Comparison of ENCODE assay signal across 11 cellular contexts in genomic region chr4:52059372-52059771, GRCh38. TPM values are rescaled to one million over a fixed set of nuclear protein-coding genes. Genes with fewer than 3 reads are reported as not detected.
DNase-seq lines count a peak whose midpoint lies in the region; ATAC-seq and TF ChIP-seq lines count a peak whose summit lies in the region.
"Had no signal": no experiment of that assay in that cellular context is flagged by ENCODE, and none has a peak within 500 bp of the region (broad histone marks: within the 10 kb centered on the region; RNA-seq: fewer than 3 reads in every experiment).

No MANE protein-coding gene starts in this region.

- DNase-seq in HT-29 (ENCODE audit: low spot score) (peak; percentile 85), adrenal gland (peak in 5 of 7 donors; percentile 25 to 44 (median 29)), sciatic nerve (ENCODE audit: low spot score) (no peak), HFFc6 (no peak), EL (no peak)
- DNase-seq in activated CD4-positive, alpha-beta T cell treated with anti-CD3 and anti-CD28 coated beads, Interleukin-2, amount 50 U/mL, for 48 hours: no peak
- DNase-seq: activated T-cell treated with anti-CD3 and anti-CD28 coated beads, Interleukin-2, amount 50 U/mL, for 72 hours; occipital lobe had no signal

- no peak for TF ChIP-seq EP300 in gastroesophageal sphincter (IDR thresholded peaks at IDR 0.05)

- no peaks in the 10 kb centered on the region for H3K9me3 Mint-ChIP-seq in HFFc6
- H3K9me3 Mint-ChIP-seq: activated T-cell treated with anti-CD3 and anti-CD28 coated beads, Interleukin-2, amount 50 U/mL, for 72 hours had no signal

- H3K27ac Mint-ChIP-seq in HFFc6: no peak overlapping the region
- H3K27ac Mint-ChIP-seq: activated T-cell treated with anti-CD3 and anti-CD28 coated beads, Interleukin-2, amount 50 U/mL, for 72 hours had no signal

- H3K4me1 Mint-ChIP-seq in HFFc6 (ENCODE audit: low read depth): peaks cover 6% of the 10 kb centered on the region

- ATAC-seq in gastroesophageal sphincter (peak; percentile 78), sciatic nerve (peak; percentile 81), HG02798 (IDR thresholded peaks at IDR 0.05; ENCODE audit: poor library complexity, unreplicated experiment) (no peak)
- ATAC-seq: activated T-cell treated with anti-CD3 and anti-CD28 coated beads, Interleukin-2, amount 50 U/mL, for 72 hours had no signal

- H3K27me3 Mint-ChIP-seq in HFFc6 (ENCODE audit: insufficient read depth): peaks cover 2% of the 10 kb centered on the region

- no peak for TF ChIP-seq POLR2A in adrenal gland (IDR thresholded peaks at IDR 0.05)
- TF ChIP-seq POLR2A in gastroesophageal sphincter (IDR thresholded peaks at IDR 0.05): no peak

- intact Hi-C loops in adrenal gland (cut with DNase I) (no loop called here), sciatic nerve (cut with DNase I) (no loop called here)

- WGBS in adrenal gland, 4 donors: 37 to 50% (median 40%) methylated on average over 3 of the region's 3 CpGs
- WGBS in gastroesophageal sphincter (ENCODE audit: low coverage in 1 of 2), 2 donors: 70 to 83% methylated on average over 1 to 3 of the region's 3 CpGs

- H3K36me3 ChIP-seq in adrenal gland (replicated peaks in 1 of 2): no peaks in the 10 kb centered on the region
- no peaks in the 10 kb centered on the region for H3K36me3 ChIP-seq in gastroesophageal sphincter

- no peak overlapping the region for H3K4me3 Mint-ChIP-seq in HFFc6
- H3K4me3 Mint-ChIP-seq: activated T-cell treated with anti-CD3 and anti-CD28 coated beads, Interleukin-2, amount 50 U/mL, for 72 hours had no signal

- H3K9me3 ChIP-seq in adrenal gland (replicated peaks in 1 of 3): no peaks in the 10 kb centered on the region
- no peaks in the 10 kb centered on the region for H3K9me3 ChIP-seq in gastroesophageal sphincter

- H3K4me3 ChIP-seq in adrenal gland (no peak overlapping the region), gastroesophageal sphincter (no peak overlapping the region)

- TF ChIP-seq CTCF in adrenal gland (IDR thresholded peaks at IDR 0.05): no peak
- no peak for TF ChIP-seq CTCF in gastroesophageal sphincter (IDR thresholded peaks at IDR 0.05)
- TF ChIP-seq CTCF in HFFc6 (IDR thresholded peaks at IDR 0.05): no peak

- peaks cover 10 to 11% of the 10 kb centered on the region in 2 donors for H3K4me1 ChIP-seq in adrenal gland (replicated peaks in 1 of 2)
- peaks cover 0 to 4% (median 0%) of the 10 kb centered on the region in 3 donors for H3K4me1 ChIP-seq in gastroesophageal sphincter

- H3K27ac ChIP-seq in adrenal gland (peak overlapping the region in 2 of 5 donors; percentile 11 to 35), gastroesophageal sphincter (no peak overlapping the region)
- H3K27ac ChIP-seq: VCaP had no signal

- no peaks in the 10 kb centered on the region for H3K36me3 Mint-ChIP-seq in HFFc6 (ENCODE audit: low read depth)

- H3K27me3 ChIP-seq in adrenal gland (no peaks in the 10 kb centered on the region), gastroesophageal sphincter (no peaks in the 10 kb centered on the region)

RNA-seq across cellular contexts. Expression of gene SPATA18, which starts 8.3 kb away (rescaled TPM):
- total RNA-seq in HT-29 (2014; rRNA removed; shearing (Covaris generic)): 0.10 TPM in 1 of 2 replicates, not detected in the other
- total RNA-seq in adrenal gland: 10 to 100 TPM in 6 of 8 donors, 1 to 10 TPM in 2; 4.2 to 29.2 (median 15.3) TPM
- polyA plus RNA-seq in adrenal gland: 1 to 10 TPM; 2.5 to 5.6 (median 2.5) TPM
- 10 to 100 TPM in 1 of 4 donors, 1 to 10 TPM in 3; 2.6 to 20.5 (median 3.9) TPM for total RNA-seq in gastroesophageal sphincter
- total RNA-seq in sciatic nerve: 10.8 TPM
- total RNA-seq in HFFc6 (2021; fragmentation: NEBNext Ultra II Directional; extraction: Animal tissue kit (Norgen Biotek cat#: 25700)): 10 to 100 TPM in 5 of 6 experiments, 1 to 10 TPM in 1; 6.9 to 12.9 (median 12.0) TPM

RNA-seq across cellular contexts. Expression of gene SGCB, which starts 21.3 kb away (rescaled TPM):
- total RNA-seq in HT-29 (2014; rRNA removed; shearing (Covaris generic)): 1.7 and 1.9 TPM in 2 replicates
- total RNA-seq in adrenal gland (10 to 100 TPM; 11.1 to 55.3 (median 32.7) TPM), gastroesophageal sphincter (100 to 1,000 TPM in 1 of 4 donors, 10 to 100 TPM in 3; 58.0 to 105 (median 86.2) TPM), sciatic nerve (154 TPM)
- 10 to 100 TPM in 2 of 3 donors, 1 to 10 TPM in 1; 7.7 to 41.2 (median 11.2) TPM for polyA plus RNA-seq in adrenal gland
- 100 to 1,000 TPM in 4 of 6 experiments, 10 to 100 TPM in 2; 93.0 to 117 (median 110) TPM for total RNA-seq in HFFc6 (2021; fragmentation: NEBNext Ultra II Directional; extraction: Animal tissue kit (Norgen Biotek cat#: 25700))

RNA-seq across cellular contexts. Expression of gene LRRC66, which starts 39.2 kb away (rescaled TPM):
- total RNA-seq in HT-29 (2014; rRNA removed; shearing (Covaris generic)): 1.5 TPM in 2 replicates
- total RNA-seq in adrenal gland (under 1 TPM in 6 of 8 donors, not detected in 2; 0.14 to 0.44 (median 0.20) TPM), gastroesophageal sphincter (1 to 10 TPM in 1 of 4 donors, under 1 TPM in 3; 0.10 to 1.4 (median 0.36) TPM), sciatic nerve (1.7 TPM)
- polyA plus RNA-seq in adrenal gland: 1 to 10 TPM in 1 of 3 donors, under 1 TPM in 2; 0.37 to 1.0 (median 0.54) TPM
- under 1 TPM; 0.11 to 0.23 (median 0.14) TPM for total RNA-seq in HFFc6 (2021; fragmentation: NEBNext Ultra II Directional; extraction: Animal tissue kit (Norgen Biotek cat#: 25700))

Comparison
In these comparisons a context has a peak if more than half of its experiments do, and no peak if none do; other contexts are left out.
1. DNase-seq: peak in HT-29 (single experiment) and adrenal gland (5 of 7); none in sciatic nerve (single experiment), HFFc6 (single experiment), EL (single experiment) and activated CD4-positive, alpha-beta T cell treated with anti-CD3 and anti-CD28 coated beads, Interleukin-2, amount 50 U/mL, for 48 hours (0 of 2).